In the genomic region with DNA sequence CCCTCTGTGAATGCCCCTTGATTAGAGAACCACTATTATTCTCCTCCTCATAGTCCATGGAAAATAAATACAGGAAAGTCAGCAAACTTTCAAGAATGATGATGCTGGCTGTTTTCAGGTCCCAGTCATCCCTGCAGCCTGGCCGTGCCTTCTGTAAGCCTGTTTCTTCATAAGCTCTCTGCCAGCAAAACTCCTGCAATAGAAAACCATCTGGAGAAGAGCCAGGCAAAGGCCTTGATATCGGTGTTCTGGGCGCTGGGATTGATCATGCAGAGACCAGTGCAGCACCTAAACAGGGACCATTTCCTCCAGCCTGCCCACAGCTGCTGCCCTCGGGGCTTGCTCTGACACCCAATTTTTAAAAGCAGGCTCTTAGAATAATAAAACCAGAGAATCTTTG, we compare ENCODE assay signal across 18 cellular contexts. TPM values are rescaled to one million over a fixed set of nuclear protein-coding genes. Genes with fewer than 3 reads are reported as not detected.
A peak's percentile ranks its signal among the peaks of the same experiment; 100 is the strongest.
DNase-seq lines count a peak whose midpoint lies in the region; ATAC-seq, FAIRE-seq and TF ChIP-seq lines count a peak whose summit lies in the region.
"Had no signal": no experiment of that assay in that cellular context is flagged by ENCODE, and none has a peak within 500 bp of the region (broad histone marks: within the 10 kb centered on the region; RNA-seq: fewer than 3 reads in every experiment).

No MANE protein-coding gene starts in this region.

- H3K4me3 Mint-ChIP-seq in chondrocyte (ENCODE audit: unreplicated experiment) (no peak overlapping the region), neural progenitor cell (no peak overlapping the region)
- H3K4me3 Mint-ChIP-seq in activated T-cell treated with anti-CD3 and anti-CD28 coated beads, Interleukin-2, amount 50 U/mL, for 24 hours = no peak overlapping the region
- H3K4me3 Mint-ChIP-seq: CD8-positive, alpha-beta T cell had no signal

- DNase-seq in right lobe of liver = peak in 1 of 3 donors; percentile 51
- DNase-seq in HepG2 (ENCODE audit: low spot score) = no peak
- no peak for DNase-seq in chondrocyte (ENCODE audit: low spot score)
- no peak for DNase-seq in neural progenitor cell (ENCODE audit: low spot score)
- DNase-seq in aorta = no peak
- DNase-seq in activated T-cell treated with anti-CD3 and anti-CD28 coated beads, Interleukin-2, amount 50 U/mL, for 24 hours = no peak
- no peak for DNase-seq in medulla oblongata (ENCODE audit: extremely low spot score)
- no peak for DNase-seq in pons (ENCODE audit: low spot score)
- DNase-seq: ACHN; CD8-positive, alpha-beta T cell; GOT3; NCI-H1105; NCI-H1930; NCI-H2227 treated with DMSO at 0.1 percent for 48 hours; NCI-H526 treated with DMSO at 0.1 percent for 48 hours had no signal

- H3K4me1 Mint-ChIP-seq in chondrocyte (ENCODE audit: low read depth) = peaks cover 19% of the 10 kb centered on the region
- H3K4me1 Mint-ChIP-seq in neural progenitor cell = peaks cover 50% of the 10 kb centered on the region
- peaks cover 6% of the 10 kb centered on the region for H3K4me1 Mint-ChIP-seq in activated T-cell treated with anti-CD3 and anti-CD28 coated beads, Interleukin-2, amount 50 U/mL, for 24 hours (ENCODE audit: low read depth)

- H3K9me3 ChIP-seq in right lobe of liver = no peaks in the 10 kb centered on the region
- no peaks in the 10 kb centered on the region for H3K9me3 ChIP-seq in HepG2 (ENCODE audit: low read length)
- no peaks in the 10 kb centered on the region for H3K9me3 ChIP-seq in neural progenitor cell (ENCODE audit: low read depth)
- no peaks in the 10 kb centered on the region for H3K9me3 ChIP-seq in aorta (ENCODE audit: control insufficient read depth, low read length)

- BruUV-seq in HepG2 (replicated peaks; lab: Mats Ljungman, UMichigan) = no TSS peak

- H3K79me2 ChIP-seq in HepG2 (ENCODE audit: insufficient read depth, low read length) (no peaks in the 10 kb centered on the region), neural progenitor cell (ENCODE audit: low read depth) (no peaks in the 10 kb centered on the region)

- H3K27me3 Mint-ChIP-seq in chondrocyte (ENCODE audit: low read depth) (peaks cover 24% of the 10 kb centered on the region), neural progenitor cell (ENCODE audit: insufficient read depth, low read depth) (peaks cover 8% of the 10 kb centered on the region)
- H3K27me3 Mint-ChIP-seq in activated T-cell treated with anti-CD3 and anti-CD28 coated beads, Interleukin-2, amount 50 U/mL, for 24 hours = no peaks in the 10 kb centered on the region

- in situ Hi-C loops in HepG2 (cut with HindIII; ENCODE audit: extremely low pct_ligation_motif_present, low pct_unique_long_range_greater_than_20kb) = no loop called here

- H4K20me1 ChIP-seq in HepG2 (ENCODE audit: insufficient read depth, low read length) (no peaks in the 10 kb centered on the region), neural progenitor cell (ENCODE audit: low read depth) (no peaks in the 10 kb centered on the region)

- H3K36me3 ChIP-seq in right lobe of liver (no peaks in the 10 kb centered on the region), HepG2 (replicated peaks in 1 of 2; ENCODE audit: control insufficient read depth in 1 of 2, insufficient read depth in 2 of 2, low read length in 2 of 2) (no peaks in the 10 kb centered on the region), neural progenitor cell (no peaks in the 10 kb centered on the region), aorta (ENCODE audit: control insufficient read depth in 1 of 2, insufficient read depth in 2 of 2, low read length in 1 of 2) (no peaks in the 10 kb centered on the region)

- H3K4me3 ChIP-seq in right lobe of liver (no peak overlapping the region), HepG2 (replicated peaks in 1 of 3; ENCODE audit: insufficient read depth in 1 of 3, low read depth in 2 of 3, low read length in 3 of 3) (no peak overlapping the region), neural progenitor cell (no peak overlapping the region), aorta (ENCODE audit: low read length in 2 of 2) (no peak overlapping the region)
- H3K4me3 ChIP-seq: K562 had no signal

- H3K27ac ChIP-seq in right lobe of liver = no peak overlapping the region
- H3K27ac ChIP-seq in HepG2 (ENCODE audit: extremely low read length, insufficient read depth, low read length) = no peak overlapping the region
- no peak overlapping the region for H3K27ac ChIP-seq in neural progenitor cell
- H3K27ac ChIP-seq in aorta (ENCODE audit: low read depth in 1 of 2, low read length in 2 of 2) = peak overlapping the region; percentile 34 to 72
- H3K27ac ChIP-seq: HL-60, RWPE1 had no signal

- intact Hi-C loops in right lobe of liver (cut with DNase I) = no loop called here
- intact Hi-C loops in HepG2 (cut with micrococcal nuclease; ENCODE audit: unreplicated experiment) = no loop called here
- intact Hi-C loops in aorta (cut with DNase I) = loop anchor here (5.0 kb wide), 3 partner anchors 85 to 510 kb away; partner anchors contain the start of gene DGKG (in 2 of the 2)

- no peak for TF ChIP-seq RAD21 in HepG2 (CRISPR knock-in tag; IDR thresholded peaks at IDR 0.05)

- H3K27ac Mint-ChIP-seq in chondrocyte (ENCODE audit: unreplicated experiment) (peak overlapping the region; percentile 78), neural progenitor cell (no peak overlapping the region)
- no peak overlapping the region for H3K27ac Mint-ChIP-seq in activated T-cell treated with anti-CD3 and anti-CD28 coated beads, Interleukin-2, amount 50 U/mL, for 24 hours
- H3K27ac Mint-ChIP-seq: CD8-positive, alpha-beta T cell had no signal

- WGBS in right lobe of liver (ENCODE audit: insufficient coverage, low coverage, low lambda C conversion rate, missing lambda C conversion rate) = 27% methylated on average over 4 of the region's 4 CpGs
- WGBS in HepG2 (ENCODE audit: low lambda C conversion rate) = 44% methylated on average over 4 of the region's 4 CpGs
- 10 to 13% methylated on average over 4 of the region's 4 CpGs for WGBS in aorta, 2 donors

- TF ChIP-seq CTCF in right lobe of liver (IDR thresholded peaks at IDR 0.05) (no peak), HepG2 (CRISPR knock-in tag; IDR thresholded peaks at IDR 0.05) (no peak), chondrocyte (IDR thresholded peaks at IDR 0.05) (no peak), neural progenitor cell (IDR thresholded peaks at IDR 0.05) (no peak)

- H3K4me2 ChIP-seq in HepG2 (ENCODE audit: low read depth, low read length) (no peak overlapping the region), neural progenitor cell (no peak overlapping the region)

- no peak for TF ChIP-seq POLR2A in right lobe of liver (IDR thresholded peaks at IDR 0.05)
- no peak for TF ChIP-seq POLR2A in HepG2 (IDR thresholded peaks at IDR 0.05; ENCODE audit: insufficient read depth in 1 of 2, low read depth in 2 of 2, low read length in 2 of 2)

- H3F3A ChIP-seq in neural progenitor cell (ENCODE audit: low read depth) = no peaks in the 10 kb centered on the region

- H3K36me3 Mint-ChIP-seq in chondrocyte (ENCODE audit: low read depth) (no peaks in the 10 kb centered on the region), neural progenitor cell (no peaks in the 10 kb centered on the region)
- H3K36me3 Mint-ChIP-seq in activated T-cell treated with anti-CD3 and anti-CD28 coated beads, Interleukin-2, amount 50 U/mL, for 24 hours (ENCODE audit: low read depth) = no peaks in the 10 kb centered on the region
- H3K36me3 Mint-ChIP-seq: CD8-positive, alpha-beta T cell had no signal

- H3K4me1 ChIP-seq in right lobe of liver (no peaks in the 10 kb centered on the region), HepG2 (ENCODE audit: insufficient read depth, low read length) (peaks cover 11% of the 10 kb centered on the region), neural progenitor cell (peaks cover 22% of the 10 kb centered on the region), aorta (ENCODE audit: control insufficient read depth in 1 of 2, insufficient read depth in 2 of 2, low read length in 2 of 2) (peaks cover 0 to 4% of the 10 kb centered on the region in 2 donors)

- no peak overlapping the region for H2AFZ ChIP-seq in HepG2 (ENCODE audit: low read length)
- H2AFZ ChIP-seq in neural progenitor cell (replicated peaks) = peak overlapping the region; percentile 44

- H3K27me3 ChIP-seq in right lobe of liver = no peaks in the 10 kb centered on the region
- peaks cover 0 to 11% of the 10 kb centered on the region in 2 experiments; a peak in 2 of 5 replicates for H3K27me3 ChIP-seq in HepG2 (ENCODE audit: control insufficient read depth in 1 of 2, insufficient read depth in 2 of 2, low read length in 2 of 2)
- no peaks in the 10 kb centered on the region for H3K27me3 ChIP-seq in neural progenitor cell
- H3K27me3 ChIP-seq in aorta (ENCODE audit: control insufficient read depth in 1 of 2, insufficient read depth in 2 of 2, low read length in 1 of 2) = no peaks in the 10 kb centered on the region

- no peak for TF ChIP-seq EP300 in HepG2 (IDR thresholded peaks at IDR 0.05; ENCODE audit: low read depth in 2 of 2, low read length in 2 of 2)
- TF ChIP-seq EP300 in HepG2 (CRISPR knock-in tag; IDR thresholded peaks at IDR 0.05; ENCODE audit: borderline replicate concordance) = no peak

- ATAC-seq in right lobe of liver (peak in 3 of 4 donors; percentile 7 to 77 (median 49)), HepG2 (no peak), aorta (ENCODE audit: low FRiP score) (no peak)
- ATAC-seq: CD8-positive, alpha-beta T cell; K562 had no signal

- no peak overlapping the region for H3K9ac ChIP-seq in HepG2 (ENCODE audit: insufficient read depth, low read depth, low read length)
- no peak overlapping the region for H3K9ac ChIP-seq in neural progenitor cell

- POLR2A ChIA-PET in HepG2 (lab: Yijun Ruan, JAX) = no interaction called here

- H3K9me3 Mint-ChIP-seq in chondrocyte (ENCODE audit: low read depth) (no peaks in the 10 kb centered on the region), neural progenitor cell (peaks cover 2% of the 10 kb centered on the region)
- no peaks in the 10 kb centered on the region for H3K9me3 Mint-ChIP-seq in activated T-cell treated with anti-CD3 and anti-CD28 coated beads, Interleukin-2, amount 50 U/mL, for 24 hours
- H3K9me3 Mint-ChIP-seq: CD8-positive, alpha-beta T cell had no signal

- FAIRE-seq in HepG2 (lab: Jason Lieb, UNC) = no peak
- FAIRE-seq: K562 had no signal

- CTCF ChIA-PET in HepG2 (lab: Yijun Ruan, JAX; ENCODE audit: low intra/inter-chr PET ratio, low total read pairs) = no interaction called here

RNA-seq across cellular contexts. Expression of gene CRYGS, which starts 51.6 kb away (rescaled TPM):
- 1 to 10 TPM in 5 of 6 experiments, under 1 TPM in 1; 0.86 to 2.6 (median 1.5) TPM for total RNA-seq in right lobe of liver
- total RNA-seq in HepG2 (2016; rRNA removed; fragmentation: Illumina TruSeq; extraction: Trizol) = 0.22 and 2.1 TPM in 2 replicates
- 0.81 and 1.1 TPM in 2 replicates for total RNA-seq in HepG2 (2016; cell fraction: cytosol; rRNA removed; fragmentation: Illumina TruSeq; extraction: Trizol; ENCODE audit: low read depth)
- 0.39 and 2.1 TPM in 2 replicates for total RNA-seq in HepG2 (2016; cell fraction: insoluble cytoplasmic fraction; rRNA removed; fragmentation: Illumina TruSeq; extraction: Trizol)
- total RNA-seq in HepG2 (2016; cell fraction: membrane; rRNA removed; fragmentation: Illumina TruSeq; extraction: Trizol) = 0.37 and 0.79 TPM in 2 replicates
- 7.0 and 9.7 TPM in 2 replicates for total RNA-seq in HepG2 (2016; cell fraction: nucleus; rRNA removed; fragmentation: Illumina TruSeq; extraction: Trizol)
- 6.7 TPM in 2 replicates for polyA plus RNA-seq in HepG2 (2011; rRNA removed)
- polyA plus RNA-seq in HepG2 (2011; cell fraction: cytosol; rRNA removed) = 0.53 and 0.68 TPM in 2 replicates
- 18.0 and 20.5 TPM in 2 replicates for polyA plus RNA-seq in HepG2 (2011; cell fraction: nucleus; rRNA removed)
- 2.2 and 2.5 TPM in 2 replicates for polyA plus RNA-seq in HepG2 (2012)
- 0.19 and 0.44 TPM in 2 replicates for polyA plus RNA-seq in HepG2 (2016; cell fraction: cytosol; fragmentation: Illumina TruSeq; extraction: Trizol; ENCODE audit: low read depth)
- 0.15 and 0.48 TPM in 2 replicates for polyA plus RNA-seq in HepG2 (2016; cell fraction: insoluble cytoplasmic fraction; fragmentation: Illumina TruSeq; extraction: Trizol; ENCODE audit: low read depth)
- 0.21 TPM in 1 of 2 replicates, not detected in the other for polyA plus RNA-seq in HepG2 (2016; cell fraction: membrane; fragmentation: Illumina TruSeq; extraction: Trizol; ENCODE audit: low read depth)
- polyA plus RNA-seq in HepG2 (2016; cell fraction: nucleus; fragmentation: Illumina TruSeq; extraction: Trizol; ENCODE audit: insufficient read depth, low read depth) = 10.6 and 15.6 TPM in 2 replicates
- polyA minus RNA-seq in HepG2 (2011; rRNA and poly(A)+ RNA removed; ENCODE audit: low replicate concordance) = 2.0 and 3.4 TPM in 2 replicates
- 0.53 TPM in 1 of 2 replicates, not detected in the other for polyA minus RNA-seq in HepG2 (2011; cell fraction: cytosol; rRNA and poly(A)+ RNA removed)
- 14.2 and 17.4 TPM in 2 replicates for polyA minus RNA-seq in HepG2 (2011; cell fraction: nucleus; rRNA and poly(A)+ RNA removed)
- total RNA-seq in chondrocyte = 1.7 to 3.1 TPM (median 2.8 TPM) in 3 replicates
- total RNA-seq in neural progenitor cell (ENCODE audit: low replicate concordance) = 1.1 and 1.4 TPM in 2 replicates
- total RNA-seq in aorta = 1 to 10 TPM; 3.0 to 7.5 TPM
- polyA plus RNA-seq in aorta = 10 to 100 TPM in 1 of 2 donors, 1 to 10 TPM in 1; 2.5 to 24.8 TPM

Comparison
In these comparisons a context has a peak if more than half of its experiments do, and no peak if none do; other contexts are left out.
1. ATAC-seq: peak in right lobe of liver (3 of 4); none in HepG2 (single experiment) and aorta (single experiment).
2. H3K27ac ChIP-seq: peak in aorta (2 of 2); none in right lobe of liver (0 of 3), HepG2 (single experiment) and neural progenitor cell (single experiment).
3. intact Hi-C loops: an anchor here in aorta (5.0 kb wide); none called in right lobe of liver and HepG2.